Comparison of ENCODE assay signal across 1 cellular context in genomic region chr10:118722694-118723093, GRCh38.
TF ChIP-seq lines count a peak whose summit lies in the region.

No MANE protein-coding gene starts in this region.

TF ChIP-seq in endothelial cell of umbilical vein, 7 proteins besides CTCF, POLR2A, EP300 and RAD21:
- TF ChIP-seq GATA2 (IDR thresholded peaks at IDR 0.05; ENCODE audit: insufficient read depth, insufficient read length, low read depth, low read length), result no peak
- no peak for TF ChIP-seq MAX (IDR thresholded peaks at IDR 0.05; ENCODE audit: insufficient read depth, insufficient read length)
- TF ChIP-seq MYC (IDR thresholded peaks at IDR 0.05; ENCODE audit: low read depth, low read length), result no peak
- no peak for TF ChIP-seq JUN (IDR thresholded peaks at IDR 0.05; ENCODE audit: borderline replicate concordance, insufficient read depth, insufficient read length, low read depth)
- TF ChIP-seq EZH2 (IDR thresholded peaks at IDR 0.05; ENCODE audit: borderline replicate concordance, low read depth, low read length, severe bottlenecking), result no peak
